22 cellular contexts compared by ENCODE assay signal in genomic region chr14:104953896-104954656, GRCh38. TPM values are rescaled to one million over a fixed set of nuclear protein-coding genes. Genes with fewer than 3 reads are reported as not detected.
DNase-seq lines count a peak whose midpoint lies in the region; ATAC-seq and TF ChIP-seq lines count a peak whose summit lies in the region.
"Had no signal": no experiment of that assay in that cellular context is flagged by ENCODE, and none has a peak within 500 bp of the region (broad histone marks: within the 10 kb centered on the region; RNA-seq: fewer than 3 reads in every experiment).

No MANE protein-coding gene starts in this region.

- no peaks in the 10 kb centered on the region for H3K27me3 Mint-ChIP-seq in activated naive CD4-positive, alpha-beta T cell treated with anti-CD3 and anti-CD28 coated beads for 36 hours (ENCODE audit: low read depth)

- WGBS in right cardiac atrium, result 87% methylated on average over 26 of the region's 26 CpGs
- WGBS in spleen, 5 donors, result 79 to 91% (median 89%) methylated on average over 26 of the region's 26 CpGs

- intact Hi-C loops in activated naive CD4-positive, alpha-beta T cell treated with anti-CD3 and anti-CD28 coated beads for 36 hours (cut with micrococcal nuclease), result no loop called here
- intact Hi-C loops in right cardiac atrium (cut with DNase I), result no loop called here
- intact Hi-C loops in spleen (cut with DNase I; ENCODE audit: low total_unique reads), result no loop called here
- intact Hi-C loops in colonic mucosa (cut with DNase I), result no loop called here

- H3K4me3 ChIP-seq in right cardiac atrium (ENCODE audit: low read length) (no peak overlapping the region), spleen (no peak overlapping the region), colonic mucosa (no peak overlapping the region)
- H3K4me3 ChIP-seq: BLaER1, GM12878, GM23338, MG63 had no signal

- H3K9me3 Mint-ChIP-seq in activated naive CD4-positive, alpha-beta T cell treated with anti-CD3 and anti-CD28 coated beads, Interleukin-2, amount 50 U/mL, for 72 hours, result no peaks in the 10 kb centered on the region
- no peaks in the 10 kb centered on the region for H3K9me3 Mint-ChIP-seq in activated naive CD4-positive, alpha-beta T cell treated with anti-CD3 and anti-CD28 coated beads for 36 hours
- H3K9me3 Mint-ChIP-seq: CD8-positive, alpha-beta memory T cell had no signal

- CTCF ChIA-PET in activated naive CD4-positive, alpha-beta T cell treated with anti-CD3 and anti-CD28 coated beads for 36 hours (lab: Charles Lee), result no interaction called here
- CTCF ChIA-PET in RWPE1 (lab: Yijun Ruan, JAX), result no interaction called here

- POLR2A ChIA-PET in RWPE1 (lab: Yijun Ruan, JAX; ENCODE audit: low non-redundant PET), result interaction anchor here (0.9 kb wide), 1 partner anchor 16 kb away, joined by 3 read pairs; no protein-coding TSS in a partner anchor

- TF ChIP-seq CTCF in RWPE1 (conservative IDR thresholded peaks at IDR 0.05; ENCODE audit: low read depth) (no peak), spleen (IDR thresholded peaks at IDR 0.05 in 8 of 11, conservative IDR thresholded peaks at IDR 0.05 in 3 of 11) (no peak), colonic mucosa (IDR thresholded peaks at IDR 0.05) (no peak)

- TF ChIP-seq POLR2A in spleen (IDR thresholded peaks at IDR 0.05), result no peak

- H3K36me3 ChIP-seq in spleen, result no peaks in the 10 kb centered on the region
- H3K36me3 ChIP-seq in colonic mucosa, result no peaks in the 10 kb centered on the region
- H3K36me3 ChIP-seq: MG63 had no signal

- no peaks in the 10 kb centered on the region for H3K9me3 ChIP-seq in right cardiac atrium (ENCODE audit: control insufficient read depth, low read length)
- H3K9me3 ChIP-seq in spleen, result no peaks in the 10 kb centered on the region
- H3K9me3 ChIP-seq in colonic mucosa, result no peaks in the 10 kb centered on the region
- H3K9me3 ChIP-seq: BLaER1, MG63 had no signal

- DNase-seq in activated naive CD4-positive, alpha-beta T cell treated with anti-CD3 and anti-CD28 coated beads, Interleukin-2, amount 50 U/mL, for 72 hours (ENCODE audit: low spot score in 2 of 2), result no peak
- DNase-seq in activated naive CD4-positive, alpha-beta T cell treated with anti-CD3 and anti-CD28 coated beads for 36 hours, result no peak
- DNase-seq in RWPE1 (ENCODE audit: low spot score) (no peak), right cardiac atrium (peak in 2 of 3 donors; percentile 24 to 39), spleen (peak; percentile 59), colonic mucosa (no peak)
- DNase-seq: CD8-positive, alpha-beta memory T cell; GDM1; MG63; NCI-H1092; NCI-H146; NCI-H2081; NCI-H2227 treated with DMSO at 0.1 percent for 48 hours; NCI-H524; SHP77 treated with DMSO at 0.1 percent for 48 hours had no signal

- peak overlapping the region; percentile 26 to 54 for H3K27ac Mint-ChIP-seq in activated naive CD4-positive, alpha-beta T cell treated with anti-CD3 and anti-CD28 coated beads, Interleukin-2, amount 50 U/mL, for 72 hours
- H3K27ac Mint-ChIP-seq in activated naive CD4-positive, alpha-beta T cell treated with anti-CD3 and anti-CD28 coated beads for 36 hours, result no peak overlapping the region
- H3K27ac Mint-ChIP-seq: CD8-positive, alpha-beta memory T cell; GM23338 had no signal

- H3K36me3 Mint-ChIP-seq in activated naive CD4-positive, alpha-beta T cell treated with anti-CD3 and anti-CD28 coated beads, Interleukin-2, amount 50 U/mL, for 72 hours, result no peaks in the 10 kb centered on the region
- H3K36me3 Mint-ChIP-seq in activated naive CD4-positive, alpha-beta T cell treated with anti-CD3 and anti-CD28 coated beads for 36 hours (ENCODE audit: low read depth), result no peaks in the 10 kb centered on the region
- H3K36me3 Mint-ChIP-seq: CD8-positive, alpha-beta memory T cell had no signal

- no peak overlapping the region for H3K4me3 Mint-ChIP-seq in activated naive CD4-positive, alpha-beta T cell treated with anti-CD3 and anti-CD28 coated beads for 36 hours
- H3K4me3 Mint-ChIP-seq: CD8-positive, alpha-beta memory T cell; GM23338 had no signal

- no peak overlapping the region for H3K9ac ChIP-seq in colonic mucosa (ENCODE audit: low read depth in 2 of 2, low read length in 2 of 2)
- H3K9ac ChIP-seq: BLaER1 had no signal

- H3K27me3 ChIP-seq in right cardiac atrium (ENCODE audit: control insufficient read depth, insufficient read depth) (no peaks in the 10 kb centered on the region), spleen (replicated peaks in 1 of 7) (peaks cover 0 to 29% (median 14%) of the 10 kb centered on the region in 7 donors), colonic mucosa (no peaks in the 10 kb centered on the region)
- H3K27me3 ChIP-seq: BLaER1, MG63 had no signal

- H3K4me1 Mint-ChIP-seq in activated naive CD4-positive, alpha-beta T cell treated with anti-CD3 and anti-CD28 coated beads for 36 hours (ENCODE audit: low read depth), result no peaks in the 10 kb centered on the region
- H3K4me1 Mint-ChIP-seq: CD8-positive, alpha-beta memory T cell; GM23338 had no signal

- ATAC-seq in activated naive CD4-positive, alpha-beta T cell treated with anti-CD3 and anti-CD28 coated beads, Interleukin-2, amount 50 U/mL, for 72 hours, result no peak
- ATAC-seq in right cardiac atrium (peak in 1 of 2 donors; percentile 40), GM18867 (IDR thresholded peaks at IDR 0.05; ENCODE audit: unreplicated experiment) (no peak), HG03354 (IDR thresholded peaks at IDR 0.05; ENCODE audit: poor library complexity, severe bottlenecking, unreplicated experiment) (no peak)
- ATAC-seq: GM12878, GM23338, Panc1 had no signal

- H3K4me1 ChIP-seq in right cardiac atrium (ENCODE audit: control insufficient read depth, insufficient read depth, low read length) (no peaks in the 10 kb centered on the region), spleen (no peaks in the 10 kb centered on the region), colonic mucosa (no peaks in the 10 kb centered on the region)
- H3K4me1 ChIP-seq: BLaER1 had no signal

- peak overlapping the region; percentile 50 for H3K27ac ChIP-seq in RWPE1
- no peak overlapping the region for H3K27ac ChIP-seq in right cardiac atrium (ENCODE audit: low read length)
- H3K27ac ChIP-seq in spleen, result no peak overlapping the region
- no peak overlapping the region for H3K27ac ChIP-seq in colonic mucosa
- H3K27ac ChIP-seq: 22Rv1, BLaER1 had no signal

RNA-seq across cellular contexts. Expression of gene AHNAK2, which starts 24.1 kb away (rescaled TPM):
- under 1 TPM; 0.02 to 0.10 TPM for total RNA-seq in activated naive CD4-positive, alpha-beta T cell treated with anti-CD3 and anti-CD28 coated beads, Interleukin-2, amount 50 U/mL, for 72 hours
- under 1 TPM; 0.10 TPM for total RNA-seq in activated naive CD4-positive, alpha-beta T cell treated with anti-CD3 and anti-CD28 coated beads for 36 hours
- total RNA-seq in right cardiac atrium (1 to 10 TPM; 2.5 to 5.7 (median 3.3) TPM), spleen (1 to 10 TPM in 1 of 7 donors, under 1 TPM in 6; 0.26 to 1.3 (median 0.66) TPM), colonic mucosa (10 to 100 TPM in 1 of 2 donors, 1 to 10 TPM in 1; 5.1 to 21.5 TPM)
- polyA plus RNA-seq in right cardiac atrium (2.0 TPM), spleen (under 1 TPM; 0.30 to 0.86 (median 0.76) TPM)
- polyA plus RNA-seq: CD8-positive, alpha-beta memory T cell had no signal

RNA-seq across cellular contexts. Expression of gene PLD4, which starts 29.4 kb away (rescaled TPM):
- total RNA-seq in activated naive CD4-positive, alpha-beta T cell treated with anti-CD3 and anti-CD28 coated beads, Interleukin-2, amount 50 U/mL, for 72 hours, result under 1 TPM in 1 of 2 donors, not detected in 1; 0.04 TPM
- total RNA-seq in activated naive CD4-positive, alpha-beta T cell treated with anti-CD3 and anti-CD28 coated beads for 36 hours, result not detected
- under 1 TPM; 0.06 to 0.88 (median 0.20) TPM for total RNA-seq in right cardiac atrium
- polyA plus RNA-seq in right cardiac atrium, result 0.05 TPM
- 10 to 100 TPM in 6 of 7 donors, 1 to 10 TPM in 1; 5.4 to 30.2 (median 13.9) TPM for total RNA-seq in spleen
- 10 to 100 TPM; 25.8 to 31.3 (median 29.8) TPM for polyA plus RNA-seq in spleen
- total RNA-seq in colonic mucosa, result 1 to 10 TPM in 1 of 2 donors, not detected in 1; 1.2 TPM
- total RNA-seq: GM23338 had no signal
- polyA plus RNA-seq: CD8-positive, alpha-beta memory T cell; GM23338 had no signal

RNA-seq across cellular contexts. Expression of gene CLBA1, which starts 31.5 kb away (rescaled TPM):
- under 1 TPM; 0.20 to 0.97 TPM for total RNA-seq in activated naive CD4-positive, alpha-beta T cell treated with anti-CD3 and anti-CD28 coated beads, Interleukin-2, amount 50 U/mL, for 72 hours
- total RNA-seq in activated naive CD4-positive, alpha-beta T cell treated with anti-CD3 and anti-CD28 coated beads for 36 hours, result under 1 TPM; 0.40 to 0.43 TPM
- 1 to 10 TPM; 1.8 to 4.2 (median 3.1) TPM for total RNA-seq in right cardiac atrium
- polyA plus RNA-seq in right cardiac atrium, result 2.4 TPM
- 1 to 10 TPM; 1.7 to 4.0 (median 3.4) TPM for total RNA-seq in spleen
- 1 to 10 TPM; 3.7 to 4.3 (median 3.9) TPM for polyA plus RNA-seq in spleen
- total RNA-seq in colonic mucosa, result 1 to 10 TPM; 3.8 TPM

Comparison
In these comparisons a context has a peak if more than half of its experiments do, and no peak if none do; other contexts are left out.
1. DNase-seq: peak in right cardiac atrium (2 of 3) and spleen (single experiment); none in activated naive CD4-positive, alpha-beta T cell treated with anti-CD3 and anti-CD28 coated beads, Interleukin-2, amount 50 U/mL, for 72 hours (0 of 2), activated naive CD4-positive, alpha-beta T cell treated with anti-CD3 and anti-CD28 coated beads for 36 hours (single experiment), RWPE1 (single experiment) and colonic mucosa (single experiment).